22 cellular contexts compared by ENCODE assay signal in the genomic region with DNA sequence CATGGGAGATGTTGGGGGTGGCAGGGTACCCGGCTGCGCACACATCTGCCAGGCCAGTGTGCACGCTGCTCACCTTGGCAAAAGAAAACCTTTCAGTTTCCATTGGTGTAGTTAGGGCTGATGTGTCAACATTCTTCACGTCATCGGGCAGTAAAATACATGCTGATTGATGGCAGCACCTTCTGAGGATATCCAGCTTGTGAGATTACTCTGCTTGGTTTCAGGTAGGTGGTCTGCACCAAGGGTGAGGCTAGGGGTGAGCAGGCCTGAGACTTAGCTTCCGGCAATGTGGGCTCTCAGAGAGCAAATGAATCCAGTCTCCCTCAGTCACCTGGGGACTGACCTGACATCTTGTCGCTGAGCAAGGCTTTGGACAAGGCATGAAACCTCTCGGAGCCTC. TPM values are rescaled to one million over a fixed set of nuclear protein-coding genes. Genes with fewer than 3 reads are reported as not detected.
DNase-seq lines count a peak whose midpoint lies in the region; ATAC-seq, FAIRE-seq and TF ChIP-seq lines count a peak whose summit lies in the region.
"Had no signal": no experiment of that assay in that cellular context is flagged by ENCODE, and none has a peak within 500 bp of the region (broad histone marks: within the 10 kb centered on the region; RNA-seq: fewer than 3 reads in every experiment).

No MANE protein-coding gene starts in this region.

- no peak overlapping the region for H3K4me3 ChIP-seq in CD8-positive, alpha-beta memory T cell (ENCODE audit: low read length)
- no peak overlapping the region for H3K4me3 ChIP-seq in H1 (ENCODE audit: extremely low read depth in 1 of 4, insufficient read depth in 2 of 4, low read depth in 3 of 4, low read length in 4 of 4)
- H3K4me3 ChIP-seq: transverse colon had no signal

- no peaks in the 10 kb centered on the region for H3K79me2 ChIP-seq in H1 (ENCODE audit: control insufficient read depth in 1 of 2, insufficient read depth in 2 of 2, low read length in 2 of 2)

- peaks cover 87 to 98% (median 91%) of the 10 kb centered on the region in 3 donors for H3K4me1 Mint-ChIP-seq in CD8-positive, alpha-beta memory T cell

- no peak overlapping the region for H3K18ac ChIP-seq in H1 (ENCODE audit: extremely low read depth, low read length)

- no peak overlapping the region for H3K4ac ChIP-seq in H1 (replicated peaks; ENCODE audit: insufficient read length, low read depth, low read length)

- peaks cover 2 to 15% (median 13%) of the 10 kb centered on the region in 5 donors for H3K9me3 Mint-ChIP-seq in CD8-positive, alpha-beta memory T cell

- peak; percentile 1 for ATAC-seq in GM19023 (IDR thresholded peaks at IDR 0.05; ENCODE audit: unreplicated experiment)
- no peak for ATAC-seq in omental fat pad (ENCODE audit: low FRiP score)
- ATAC-seq: PC-3; stimulated activated naive CD8-positive, alpha-beta T cell treated with anti-CD3 and anti-CD28 coated beads, Interleukin-15, amount 100 ng/mL, for 72 hours had no signal

- FAIRE-seq in H1 (lab: Jason Lieb, UNC) = no peak
- FAIRE-seq: keratinocyte had no signal

- POLR2A ChIA-PET in CD8-positive, alpha-beta memory T cell (lab: Charles Lee) = no interaction called here
- POLR2A ChIA-PET in H1 (lab: Charles Lee; ENCODE audit: partially characterized antibody) = no interaction called here

- H3K36me3 ChIP-seq in CD8-positive, alpha-beta memory T cell (ENCODE audit: insufficient read depth, low read length) = no peaks in the 10 kb centered on the region
- H3K36me3 ChIP-seq in KOPT-K1 (ENCODE audit: insufficient read depth, low read length) = no peaks in the 10 kb centered on the region
- H3K36me3 ChIP-seq in H1 (ENCODE audit: control insufficient read depth in 2 of 4, insufficient read depth in 4 of 4, low read length in 3 of 4) = no peaks in the 10 kb centered on the region
- H3K36me3 ChIP-seq: transverse colon, WERI-Rb-1 had no signal

- H3K36me3 Mint-ChIP-seq in CD8-positive, alpha-beta memory T cell = peaks cover 7 to 11% (median 10%) of the 10 kb centered on the region in 3 donors

- no peaks in the 10 kb centered on the region for H4K20me1 ChIP-seq in H1 (replicated peaks in 1 of 2; ENCODE audit: control insufficient read depth in 1 of 2, insufficient read depth in 2 of 2, low read length in 2 of 2)

- TF ChIP-seq EP300 in H1 (IDR thresholded peaks at IDR 0.05; ENCODE audit: borderline replicate concordance in 1 of 2, low read depth in 2 of 2, low read length in 2 of 2) = no peak

- no peak for DNase-seq in CD8-positive, alpha-beta memory T cell
- no peak for DNase-seq in H1 (ENCODE audit: low read depth in 1 of 2, low spot score in 2 of 2)
- DNase-seq in omental fat pad (ENCODE audit: low spot score) = no peak
- DNase-seq in activated CD4-positive, alpha-beta T cell treated with anti-CD3 and anti-CD28 coated beads, Interleukin-2, amount 50 U/mL, for 1 hour = no peak
- no peak for DNase-seq in stimulated activated CD4-positive, alpha-beta T cell treated with anti-CD3 and anti-CD28 coated beads, Interleukin-12 subunit alpha, Interleukin-12 subunit beta, amount 100 ng/mL, for 4 hours
- no peak for DNase-seq in SK-N-DZ (ENCODE audit: low spot score)
- DNase-seq: cortex of kidney, EL, foreskin melanocyte, HFFc6, hypothalamus, mesenchymal stem cell, PC-3, SIG-M5, transverse colon, WERI-Rb-1 had no signal

- no peaks in the 10 kb centered on the region for H3K27me3 Mint-ChIP-seq in CD8-positive, alpha-beta memory T cell
- H3K27me3 Mint-ChIP-seq: activated CD4-positive, alpha-beta memory T cell treated with anti-CD3 and anti-CD28 coated beads, Interleukin-2, amount 10 ng/mL, durations not matched to agents 7 days and 5 days; stimulated activated naive CD8-positive, alpha-beta T cell treated with anti-CD3 and anti-CD28 coated beads, Interleukin-15, amount 100 ng/mL, for 72 hours had no signal

- no peaks in the 10 kb centered on the region for H3K27me3 ChIP-seq in CD8-positive, alpha-beta memory T cell (ENCODE audit: insufficient read depth, low read length, poor library complexity, severe bottlenecking)
- no peaks in the 10 kb centered on the region for H3K27me3 ChIP-seq in H1 (replicated peaks in 1 of 4; ENCODE audit: control insufficient read depth in 3 of 4, extremely low read depth in 1 of 4, insufficient read depth in 3 of 4, low read length in 3 of 4)
- H3K27me3 ChIP-seq: transverse colon had no signal

- no peak overlapping the region for H2BK120ac ChIP-seq in H1 (replicated peaks; ENCODE audit: low read depth, low read length)

- CTCF ChIA-PET in CD8-positive, alpha-beta memory T cell (lab: Charles Lee) = interaction anchor here (1.4 to 5.2 kb wide), 2 partner anchors 19 to 38 kb away, joined by 4 to 36 read pairs; partner anchors contain the start of gene ACKR3
- CTCF ChIA-PET in H1 (lab: Charles Lee; ENCODE audit: partially characterized antibody) = interaction anchor here (1.0 to 1.4 kb wide), 4 partner anchors 12 to 37 kb away, joined by 3 to 6 read pairs (median 4); no protein-coding TSS in a partner anchor

- H2BK12ac ChIP-seq in H1 (ENCODE audit: low read depth, low read length) = peak overlapping the region; percentile 53; the same call in 1 of the 2 replicates

- H2AFZ ChIP-seq in H1 (ENCODE audit: low read length) = no peak overlapping the region

- H3K23me2 ChIP-seq in H1 (ENCODE audit: low read depth, low read length) = no peaks in the 10 kb centered on the region; the same call in 1 of the 2 replicates

- no peak for TF ChIP-seq POLR2A in H1 (IDR thresholded peaks at IDR 0.05; ENCODE audit: control extremely low read depth in 1 of 2, low read depth in 2 of 2, low read length in 2 of 2)

- H3K9ac ChIP-seq in H1 (replicated peaks in 1 of 4; ENCODE audit: extremely low read depth in 1 of 4, low read depth in 3 of 4, low read length in 3 of 4) = no peak overlapping the region

- no peaks in the 10 kb centered on the region for H3K79me1 ChIP-seq in H1 (ENCODE audit: low read depth, low read length)

- H2BK15ac ChIP-seq in H1 (ENCODE audit: low read length) = no peak overlapping the region

- H4K8ac ChIP-seq in H1 (ENCODE audit: extremely low read depth, insufficient read depth, low read length) = no peak overlapping the region; the same call in 1 of the 2 replicates

- H3K14ac ChIP-seq in H1 (ENCODE audit: insufficient read length) = no peak overlapping the region

- no peak for TF ChIP-seq RAD21 in H1 (IDR thresholded peaks at IDR 0.05 in 1 of 2, conservative IDR thresholded peaks at IDR 0.05 in 1 of 2; ENCODE audit: low read depth in 2 of 2, low read length in 2 of 2)

- no peak overlapping the region for H2AK5ac ChIP-seq in H1 (ENCODE audit: low read depth, low read length)

- no peak overlapping the region for H4K5ac ChIP-seq in H1 (ENCODE audit: insufficient read length, low read depth, low read length)

- H2BK5ac ChIP-seq in H1 (ENCODE audit: low read depth, low read length) = no peak overlapping the region

- no peak overlapping the region for H4K91ac ChIP-seq in H1 (replicated peaks; ENCODE audit: insufficient read length, low read length)

- H3K9me3 ChIP-seq in CD8-positive, alpha-beta memory T cell (ENCODE audit: low read length) = peaks cover 4% of the 10 kb centered on the region
- no peaks in the 10 kb centered on the region for H3K9me3 ChIP-seq in KOPT-K1 (ENCODE audit: insufficient read depth, low read length, poor library complexity, severe bottlenecking)
- peaks cover 4% of the 10 kb centered on the region in 2 experiments; a peak in 2 of 4 replicates for H3K9me3 ChIP-seq in H1 (ENCODE audit: insufficient read depth in 2 of 2, low read depth in 1 of 2, low read length in 1 of 2)
- H3K9me3 ChIP-seq: transverse colon had no signal

- H2BK20ac ChIP-seq in H1 (ENCODE audit: low read length) = peak overlapping the region; percentile 1; the same call in 1 of the 2 replicates

- no peak for TF ChIP-seq CTCF in H1 (IDR thresholded peaks at IDR 0.05; ENCODE audit: control extremely low read depth in 1 of 3, insufficient read depth in 1 of 3, low read depth in 1 of 3, low read length in 3 of 3)
- TF ChIP-seq CTCF in omental fat pad (IDR thresholded peaks at IDR 0.05) = no peak

- H3K23ac ChIP-seq in H1 (ENCODE audit: insufficient read length) = no peak overlapping the region

- 97% methylated on average over 8 of the region's 8 CpGs; no CpG with 5 or more reads in 1 of the 2 experiments for WGBS in H1 (ENCODE audit: extremely low coverage in 1 of 2, insufficient coverage in 1 of 2, insufficient read length in 1 of 2, insufficient replicate concordance in 2 of 2, low coverage in 1 of 2, low lambda C conversion rate in 2 of 2, missing lambda C conversion rate in 1 of 2), 2 experiments

- no peak overlapping the region for H3K56ac ChIP-seq in H1 (replicated peaks; ENCODE audit: insufficient read length, low read depth, low read length)

- no peak overlapping the region for H3K27ac ChIP-seq in CD8-positive, alpha-beta memory T cell (ENCODE audit: low read depth, low read length)
- peak overlapping the region; percentile 96 for H3K27ac ChIP-seq in KOPT-K1 (ENCODE audit: low read depth, low read length, poor library complexity, severe bottlenecking)
- no peak overlapping the region for H3K27ac ChIP-seq in H1 (ENCODE audit: low read depth, low read length)
- H3K27ac ChIP-seq: transverse colon, WERI-Rb-1 had no signal

- peaks cover 78% of the 10 kb centered on the region for H3K4me1 ChIP-seq in CD8-positive, alpha-beta memory T cell (ENCODE audit: insufficient read depth, low read length)
- peaks cover 4 to 14% (median 8%) of the 10 kb centered on the region in 4 experiments; a peak in 5 of 7 replicates for H3K4me1 ChIP-seq in H1 (replicated peaks in 1 of 4; ENCODE audit: control insufficient read depth in 3 of 4, insufficient read depth in 4 of 4, low read length in 3 of 4)

- H3K4me2 ChIP-seq in H1 (ENCODE audit: insufficient read depth in 1 of 2, low read depth in 2 of 2, low read length in 2 of 2) = no peak overlapping the region

- H3K27ac Mint-ChIP-seq in CD8-positive, alpha-beta memory T cell = peak overlapping the region; percentile 78 to 92 (median 86)
- H3K27ac Mint-ChIP-seq: activated CD4-positive, alpha-beta memory T cell treated with anti-CD3 and anti-CD28 coated beads, Interleukin-2, amount 10 ng/mL, durations not matched to agents 7 days and 5 days; HFFc6; nephron had no signal

- H3K4me3 Mint-ChIP-seq in CD8-positive, alpha-beta memory T cell = peak overlapping the region in 2 of 7 donors; percentile 51 to 52
- H3K4me3 Mint-ChIP-seq: activated CD4-positive, alpha-beta memory T cell treated with anti-CD3 and anti-CD28 coated beads, Interleukin-2, amount 10 ng/mL, durations not matched to agents 7 days and 5 days; HFFc6; nephron had no signal

RNA-seq across cellular contexts. Expression of gene ACKR3, which starts 19.3 kb away (rescaled TPM):
- 1 to 10 TPM in 1 of 2 experiments, under 1 TPM in 1; 0.90 to 1.6 TPM for total RNA-seq in CD8-positive, alpha-beta memory T cell
- 5.5 TPM for polyA plus RNA-seq in CD8-positive, alpha-beta memory T cell
- 0.73 and 1.4 TPM in 2 replicates for total RNA-seq in H1 (2021; fragmentation: NEBNext Ultra II Directional; extraction: Animal tissue kit (Norgen Biotek cat#: 25700))
- polyA plus RNA-seq in H1 (2011; rRNA removed) = 22.3 and 24.4 TPM in 2 replicates
- 13.8 TPM for polyA plus RNA-seq in H1 (2011; cell fraction: cytosol; rRNA removed)
- polyA plus RNA-seq in H1 (2011; cell fraction: nucleus; rRNA removed) = 20.1 TPM
- 2.5 to 3.7 TPM (median 2.9 TPM) in 4 replicates for polyA plus RNA-seq in H1 (2012, experiment 1 of 2)
- polyA plus RNA-seq in H1 (2012, experiment 2 of 2) = 3.0 TPM
- polyA plus RNA-seq in H1 (2013, experiment 1 of 2) = 1.8 TPM
- polyA plus RNA-seq in H1 (2013, experiment 2 of 2) = 1.9 TPM
- 16.7 and 31.3 TPM in 2 replicates for polyA minus RNA-seq in H1 (2011; rRNA and poly(A)+ RNA removed)
- 3.8 TPM for polyA minus RNA-seq in H1 (2011; cell fraction: cytosol; rRNA and poly(A)+ RNA removed)
- 3.8 TPM for polyA minus RNA-seq in H1 (2011; cell fraction: nucleus; rRNA and poly(A)+ RNA removed)
- 100 to 1,000 TPM in 1 of 4 donors, 10 to 100 TPM in 3; 22.9 to 115 (median 64.6) TPM for total RNA-seq in omental fat pad
- 0.93 and 1.4 TPM in 2 replicates for polyA plus RNA-seq in SK-N-DZ (2014; cell fraction: cytosol; rRNA removed)
- 1.5 and 1.9 TPM in 2 replicates for polyA plus RNA-seq in SK-N-DZ (2014; cell fraction: nucleus; rRNA removed)
